20 cellular contexts compared by ENCODE assay signal in genomic region chr10:25633542-25633941, GRCh38.
DNase-seq lines count a peak whose midpoint lies in the region; ATAC-seq lines count a peak whose summit lies in the region.
"Had no signal": no experiment of that assay in that cellular context is flagged by ENCODE, and none has a peak within 500 bp of the region (broad histone marks: within the 10 kb centered on the region; RNA-seq: fewer than 3 reads in every experiment).

No MANE protein-coding gene starts in this region.

- H3K4me1 Mint-ChIP-seq in stimulated activated memory B cell treated with anti-CD40 and anti-IgM and Interleukin-4, amounts not matched to agents 10 μg/mL and 1 μg/mL and 100 μg/mL, for 72 hours: no peaks in the 10 kb centered on the region
- H3K4me1 Mint-ChIP-seq: CD14-positive monocyte; CD8-positive, alpha-beta memory T cell had no signal

- in situ Hi-C loops in SK-MEL-5 (cut with HindIII; ENCODE audit: low pct_unique_long_range_greater_than_20kb, low sequenced_read_pairs): no loop called here

- no peaks in the 10 kb centered on the region for H3K27me3 Mint-ChIP-seq in stimulated activated memory B cell treated with anti-CD40 and anti-IgM and Interleukin-4, amounts not matched to agents 10 μg/mL and 1 μg/mL and 100 μg/mL, for 72 hours
- H3K27me3 Mint-ChIP-seq: CD4-positive, alpha-beta T cell had no signal

- H3K27ac Mint-ChIP-seq in stimulated activated memory B cell treated with anti-CD40 and anti-IgM and Interleukin-4, amounts not matched to agents 10 μg/mL and 1 μg/mL and 100 μg/mL, for 72 hours: no peak overlapping the region
- H3K27ac Mint-ChIP-seq: CD14-positive monocyte; CD4-positive, alpha-beta T cell; CD8-positive, alpha-beta memory T cell had no signal

- no peak for ATAC-seq in stimulated activated memory B cell treated with anti-CD40 and anti-IgM and Interleukin-4, amounts not matched to agents 10 μg/mL and 1 μg/mL and 100 μg/mL, for 72 hours
- ATAC-seq: A549 had no signal

- no peak overlapping the region for H3K4me3 Mint-ChIP-seq in stimulated activated memory B cell treated with anti-CD40 and anti-IgM and Interleukin-4, amounts not matched to agents 10 μg/mL and 1 μg/mL and 100 μg/mL, for 72 hours
- H3K4me3 Mint-ChIP-seq: CD14-positive monocyte; CD4-positive, alpha-beta T cell; CD8-positive, alpha-beta memory T cell had no signal

- no peaks in the 10 kb centered on the region for H3K9me3 Mint-ChIP-seq in stimulated activated memory B cell treated with anti-CD40 and anti-IgM and Interleukin-4, amounts not matched to agents 10 μg/mL and 1 μg/mL and 100 μg/mL, for 72 hours

- DNase-seq in DMS79 treated with DMSO at 0.1 percent for 48 hours (lab: John Stamatoyannopoulos, UW): peak; percentile 69
- peak; percentile 82 for DNase-seq in NCI-H187 treated with DMSO at 0.1 percent for 48 hours (lab: John Stamatoyannopoulos, UW)
- DNase-seq in SK-MEL-5 (ENCODE audit: low read depth, low spot score): peak; percentile 16
- no peak for DNase-seq in NCI-H1694 (lab: John Stamatoyannopoulos, UW)
- DNase-seq in KG1 (lab: John Stamatoyannopoulos, UW): no peak
- no peak for DNase-seq in cardiac septum (ENCODE audit: low spot score)
- DNase-seq: 8988T; ACHN; AML-193; BE2C; CD4-positive, alpha-beta T cell; CD8-positive, alpha-beta memory T cell; DMS 273 treated with DMSO at 0.1 percent for 48 hours; DND-41; GM23248; H7; HCEC 1CT had no signal

- H3K36me3 Mint-ChIP-seq in stimulated activated memory B cell treated with anti-CD40 and anti-IgM and Interleukin-4, amounts not matched to agents 10 μg/mL and 1 μg/mL and 100 μg/mL, for 72 hours: no peaks in the 10 kb centered on the region
- H3K36me3 Mint-ChIP-seq: CD14-positive monocyte; CD8-positive, alpha-beta memory T cell had no signal

- intact Hi-C loops in cardiac septum (cut with DNase I): no loop called here

Comparison
In these comparisons a context has a peak if more than half of its experiments do, and no peak if none do; other contexts are left out.
1. DNase-seq: peak in DMS79 treated with DMSO at 0.1 percent for 48 hours (single experiment), NCI-H187 treated with DMSO at 0.1 percent for 48 hours (single experiment) and SK-MEL-5 (single experiment); none in NCI-H1694 (single experiment), KG1 (single experiment) and cardiac septum (single experiment).